In genomic region chr2:172970660-172971059, GRCh38 we compare ENCODE assay signal across 13 cellular contexts.
DNase-seq lines count a peak whose midpoint lies in the region; ATAC-seq and TF ChIP-seq lines count a peak whose summit lies in the region.
"Had no signal": no experiment of that assay in that cellular context is flagged by ENCODE, and none has a peak within 500 bp of the region (broad histone marks: within the 10 kb centered on the region; RNA-seq: fewer than 3 reads in every experiment).

No MANE protein-coding gene starts in this region.

- no peaks in the 10 kb centered on the region for H3K36me3 ChIP-seq in liver (ENCODE audit: control insufficient read depth in 4 of 4, insufficient read depth in 3 of 4, low read depth in 1 of 4, low read length in 3 of 4)
- no peaks in the 10 kb centered on the region for H3K36me3 ChIP-seq in right lobe of liver
- no peaks in the 10 kb centered on the region for H3K36me3 ChIP-seq in OCI-LY7 (ENCODE audit: insufficient read depth, low read length)

- POLR2A ChIA-PET in OCI-LY7 (lab: Charles Lee) = no interaction called here

- no peak for DNase-seq in right lobe of liver
- peak; percentile 23 for DNase-seq in activated T-cell treated with anti-CD3 and anti-CD28 coated beads, Interleukin-2, amount 50 U/mL, for 4 hours
- DNase-seq in mesothelial cell of epicardium (ENCODE audit: low spot score in 2 of 2, unreplicated experiment in 2 of 2) = no peak
- no peak for DNase-seq in OCI-LY7 (ENCODE audit: low spot score)
- DNase-seq in AG20443 (ENCODE audit: low spot score) = no peak
- no peak for DNase-seq in globus pallidus (ENCODE audit: low spot score)
- DNase-seq in SW 1271 (lab: John Stamatoyannopoulos, UW) = no peak
- DNase-seq: body of pancreas, kidney, naive B cell had no signal

- H3K79me2 ChIP-seq in OCI-LY7 (ENCODE audit: insufficient read depth, low read depth, low read length) = no peaks in the 10 kb centered on the region

- H3K9me3 Mint-ChIP-seq in activated T-cell treated with anti-CD3 and anti-CD28 coated beads, Interleukin-2, amount 50 U/mL, for 4 hours = no peaks in the 10 kb centered on the region
- no peaks in the 10 kb centered on the region for H3K9me3 Mint-ChIP-seq in mesothelial cell of epicardium
- H3K9me3 Mint-ChIP-seq: IgD-negative memory B cell, naive B cell had no signal

- H3K27ac Mint-ChIP-seq in mesothelial cell of epicardium = peak overlapping the region; percentile 72
- H3K27ac Mint-ChIP-seq: IgD-negative memory B cell, naive B cell had no signal

- H3K4me3 ChIP-seq in liver (ENCODE audit: low read depth in 1 of 3, low read length in 3 of 3) (no peak overlapping the region), right lobe of liver (no peak overlapping the region), OCI-LY7 (ENCODE audit: low read depth, low read length, poor library complexity, severe bottlenecking) (no peak overlapping the region)
- H3K4me3 ChIP-seq: body of pancreas, GM12878 had no signal

- H3K27me3 ChIP-seq in liver (ENCODE audit: control insufficient read depth in 4 of 4, insufficient read depth in 4 of 4, low read length in 3 of 4) = no peaks in the 10 kb centered on the region
- no peaks in the 10 kb centered on the region for H3K27me3 ChIP-seq in right lobe of liver
- H3K27me3 ChIP-seq: body of pancreas had no signal

- 86% methylated on average over 4 of the region's 4 CpGs for WGBS in liver
- WGBS in right lobe of liver (ENCODE audit: insufficient coverage, low coverage, low lambda C conversion rate, missing lambda C conversion rate) = 44% methylated on average over 4 of the region's 4 CpGs

- H3K9ac ChIP-seq in liver (ENCODE audit: low read depth in 1 of 2, low read length in 2 of 2) = no peak overlapping the region

- TF ChIP-seq CTCF in liver (IDR thresholded peaks at IDR 0.05; ENCODE audit: low read depth, low read length, missing input control) (no peak), right lobe of liver (IDR thresholded peaks at IDR 0.05) (no peak), mesothelial cell of epicardium (IDR thresholded peaks at IDR 0.05; ENCODE audit: unreplicated experiment) (no peak), OCI-LY7 (conservative IDR thresholded peaks at IDR 0.05; ENCODE audit: low read length) (no peak)

- no peaks in the 10 kb centered on the region for H3K36me3 Mint-ChIP-seq in activated T-cell treated with anti-CD3 and anti-CD28 coated beads, Interleukin-2, amount 50 U/mL, for 4 hours (ENCODE audit: insufficient read depth)
- H3K36me3 Mint-ChIP-seq in mesothelial cell of epicardium = peaks cover 22% of the 10 kb centered on the region
- H3K36me3 Mint-ChIP-seq: IgD-negative memory B cell, naive B cell had no signal

- no peaks in the 10 kb centered on the region for H3K9me2 ChIP-seq in OCI-LY7 (ENCODE audit: insufficient read depth, low read length)

- CTCF ChIA-PET in OCI-LY7 (lab: Charles Lee; ENCODE audit: unreplicated experiment) = no interaction called here

- no peak for ATAC-seq in right lobe of liver
- ATAC-seq in activated T-cell treated with anti-CD3 and anti-CD28 coated beads, Interleukin-2, amount 50 U/mL, for 4 hours = peak; percentile 87 to 92
- ATAC-seq: body of pancreas, GM12878 had no signal

- TF ChIP-seq RAD21 in liver (IDR thresholded peaks at IDR 0.05) = no peak

- H4K20me1 ChIP-seq in OCI-LY7 (ENCODE audit: insufficient read depth, low read length) = no peaks in the 10 kb centered on the region

- H3K27me3 Mint-ChIP-seq in activated T-cell treated with anti-CD3 and anti-CD28 coated beads, Interleukin-2, amount 50 U/mL, for 4 hours (ENCODE audit: low read depth) = peaks cover 12% of the 10 kb centered on the region
- no peaks in the 10 kb centered on the region for H3K27me3 Mint-ChIP-seq in mesothelial cell of epicardium (ENCODE audit: low read depth)

- no peak overlapping the region for H2AFZ ChIP-seq in OCI-LY7 (ENCODE audit: low read length)

- H3K4me1 ChIP-seq in liver (ENCODE audit: control insufficient read depth in 4 of 4, insufficient read depth in 4 of 4, low read length in 3 of 4) = peaks cover 8 to 56% (median 13%) of the 10 kb centered on the region in 4 donors
- H3K4me1 ChIP-seq in right lobe of liver = peaks cover 0 to 41% (median 23%) of the 10 kb centered on the region in 4 donors
- H3K4me1 ChIP-seq in OCI-LY7 (ENCODE audit: insufficient read depth, low read length, poor library complexity, severe bottlenecking) = no peaks in the 10 kb centered on the region

- BruUV-seq in OCI-LY7 (replicated peaks; lab: Mats Ljungman, UMichigan) = no TSS peak

- H3K4me2 ChIP-seq in OCI-LY7 (ENCODE audit: low read length) = no peak overlapping the region

- no peak for TF ChIP-seq POLR2A in right lobe of liver (IDR thresholded peaks at IDR 0.05)

- intact Hi-C loops in right lobe of liver (cut with DNase I) = no loop called here
- intact Hi-C loops in OCI-LY7 (cut with micrococcal nuclease; ENCODE audit: unreplicated experiment) = loop anchor here (5.0 kb wide), 1 partner anchor 848 kb away; no protein-coding TSS in a partner anchor

- H3K4me3 Mint-ChIP-seq in activated T-cell treated with anti-CD3 and anti-CD28 coated beads, Interleukin-2, amount 50 U/mL, for 4 hours = no peak overlapping the region
- no peak overlapping the region for H3K4me3 Mint-ChIP-seq in mesothelial cell of epicardium
- H3K4me3 Mint-ChIP-seq: IgD-negative memory B cell, naive B cell had no signal

- H3K4me1 Mint-ChIP-seq in activated T-cell treated with anti-CD3 and anti-CD28 coated beads, Interleukin-2, amount 50 U/mL, for 4 hours (ENCODE audit: low read depth) = peaks cover 13% of the 10 kb centered on the region
- peaks cover 20% of the 10 kb centered on the region for H3K4me1 Mint-ChIP-seq in mesothelial cell of epicardium
- H3K4me1 Mint-ChIP-seq: IgD-negative memory B cell, naive B cell had no signal

- peak overlapping the region; percentile 22 to 48 for H3K27ac ChIP-seq in liver (ENCODE audit: low read depth in 1 of 2, low read length in 2 of 2)
- H3K27ac ChIP-seq in right lobe of liver = peak overlapping the region in 1 of 3 donors; percentile 98
- H3K27ac ChIP-seq in OCI-LY7 (ENCODE audit: low read depth, low read length, poor library complexity, severe bottlenecking) = no peak overlapping the region
- H3K27ac ChIP-seq: body of pancreas had no signal

- H3K9me3 ChIP-seq in liver (ENCODE audit: control insufficient read depth in 4 of 4, low read length in 3 of 4) (no peaks in the 10 kb centered on the region), right lobe of liver (no peaks in the 10 kb centered on the region), OCI-LY7 (ENCODE audit: low read length) (no peaks in the 10 kb centered on the region)
- H3K9me3 ChIP-seq: body of pancreas had no signal

TF ChIP-seq in liver, 16 proteins besides CTCF, POLR2A, EP300 and RAD21:
- TF ChIP-seq EGR1 (IDR thresholded peaks at IDR 0.05; ENCODE audit: low read depth in 2 of 2) (no peak), TAF1 (conservative IDR thresholded peaks at IDR 0.05) (no peak), YY1 (IDR thresholded peaks at IDR 0.05) (no peak), HNF4A (conservative IDR thresholded peaks at IDR 0.05) (no peak), FOXA1 (IDR thresholded peaks at IDR 0.05) (no peak), RXRA (IDR thresholded peaks at IDR 0.05) (no peak), HNF4G (IDR thresholded peaks at IDR 0.05) (no peak), MAX (IDR thresholded peaks at IDR 0.05) (no peak)

Comparison
In these comparisons a context has a peak if more than half of its experiments do, and no peak if none do; other contexts are left out.
1. ATAC-seq: peak in activated T-cell treated with anti-CD3 and anti-CD28 coated beads, Interleukin-2, amount 50 U/mL, for 4 hours (2 of 2); none in right lobe of liver (0 of 4).